3 cellular contexts compared by ENCODE assay signal in the genomic region with DNA sequence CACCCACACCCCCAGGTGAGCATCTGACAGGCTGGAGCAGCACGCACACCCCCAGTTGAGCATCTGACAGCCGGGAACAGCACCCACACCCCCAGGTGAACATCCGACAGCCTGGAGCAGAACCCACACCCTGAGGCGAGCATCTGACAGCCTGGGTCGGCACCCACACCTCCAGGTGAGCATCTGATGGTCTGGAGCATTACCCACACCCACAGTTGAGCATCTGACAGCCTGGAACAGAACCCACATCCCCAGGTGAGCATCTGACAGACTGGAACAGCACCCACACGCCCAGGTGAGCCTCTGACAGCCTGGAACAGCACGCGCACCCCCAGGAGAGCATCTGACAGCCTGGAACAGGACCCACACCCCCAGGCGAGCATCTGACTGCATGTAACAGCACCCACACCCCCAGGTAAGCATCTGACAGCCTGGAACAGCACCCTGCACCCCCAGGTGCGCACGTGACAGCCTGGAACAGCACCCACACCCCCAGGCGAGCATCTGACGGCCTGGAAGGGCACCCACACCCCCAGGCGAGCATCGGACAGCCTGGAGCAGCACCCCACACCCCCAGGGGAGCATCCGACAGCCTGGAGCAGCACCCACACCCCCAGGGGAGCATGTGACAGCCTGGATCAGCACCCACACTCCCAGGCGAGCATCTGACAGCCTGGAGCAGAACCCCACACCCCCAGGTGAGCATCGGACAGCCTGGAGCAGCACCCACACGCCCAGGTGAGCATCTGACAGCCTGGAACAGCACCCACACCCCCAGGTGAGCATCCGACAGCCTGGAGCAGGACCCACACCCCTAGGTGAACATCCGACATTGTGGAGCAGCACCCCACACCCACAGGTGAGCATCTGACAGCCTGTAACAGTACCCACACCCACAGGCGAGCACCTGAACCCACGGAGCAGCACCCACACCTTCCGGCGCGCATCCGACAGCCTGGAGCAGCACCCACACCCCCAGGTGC. TPM values are rescaled to one million over a fixed set of nuclear protein-coding genes. Genes with fewer than 3 reads are reported as not detected.
"Had no signal": no experiment of that assay in that cellular context is flagged by ENCODE, and none has a peak within 500 bp of the region (broad histone marks: within the 10 kb centered on the region; RNA-seq: fewer than 3 reads in every experiment).

No MANE protein-coding gene starts in this region.

RNA-seq across cellular contexts. Expression of a gene that starts 55.1 kb away (rescaled TPM):
- total RNA-seq: activated B cell treated with CpG ODN at 0.5 μM for 24 hours, gastrocnemius medialis, SJSA1 had no signal
